ENCODE assay signal across 9 cellular contexts in genomic region chr16:71896688-71897368, GRCh38. TPM values are rescaled to one million over a fixed set of nuclear protein-coding genes. Genes with fewer than 3 reads are reported as not detected.
DNase-seq lines count a peak whose midpoint lies in the region; ATAC-seq, FAIRE-seq and TF ChIP-seq lines count a peak whose summit lies in the region.
"Had no signal": no experiment of that assay in that cellular context is flagged by ENCODE, and none has a peak within 500 bp of the region (broad histone marks: within the 10 kb centered on the region; RNA-seq: fewer than 3 reads in every experiment).

No MANE protein-coding gene starts in this region.

- H3K36me3 ChIP-seq in HUES48 (ENCODE audit: control insufficient read depth, insufficient read depth, low read length) (peaks cover 6% of the 10 kb centered on the region), bronchial epithelial cell (ENCODE audit: control insufficient read depth, insufficient read depth, low read length) (no peaks in the 10 kb centered on the region), muscle layer of colon (ENCODE audit: insufficient read depth, low read length) (no peaks in the 10 kb centered on the region)

- no peak for TF ChIP-seq CTCF in A549 (IDR thresholded peaks at IDR 0.05)
- no peak for TF ChIP-seq CTCF in bronchial epithelial cell (IDR thresholded peaks at IDR 0.05; ENCODE audit: insufficient read depth, low read length, severe bottlenecking)

- H3K4me2 ChIP-seq in A549: peak overlapping the region; percentile 98

- H3K4me3 ChIP-seq in A549: peak overlapping the region; percentile 78
- peak overlapping the region; percentile 96 for H3K4me3 ChIP-seq in HUES48 (ENCODE audit: low read depth, low read length)
- H3K4me3 ChIP-seq in bronchial epithelial cell (ENCODE audit: low read depth, low read length): peak overlapping the region; percentile 98
- peak overlapping the region; percentile 57 to 63 for H3K4me3 ChIP-seq in muscle layer of colon (ENCODE audit: low read depth in 1 of 2, low read length in 2 of 2)

- POLR2A ChIA-PET in A549 (lab: Yijun Ruan, JAX): no interaction called here

- no peak for TF ChIP-seq RAD21 in A549 (conservative IDR thresholded peaks at IDR 0.05 in 1 of 2, IDR thresholded peaks at IDR 0.05 in 1 of 2)

- H3K27me3 ChIP-seq in HUES48 (ENCODE audit: control insufficient read depth, insufficient read depth, low read length) (no peaks in the 10 kb centered on the region), bronchial epithelial cell (ENCODE audit: control insufficient read depth, insufficient read depth, low read length) (no peaks in the 10 kb centered on the region), muscle layer of colon (ENCODE audit: control insufficient read depth in 1 of 2, insufficient read depth in 2 of 2, low read length in 2 of 2) (no peaks in the 10 kb centered on the region)

- 67% methylated on average over 15 of the region's 15 CpGs for WGBS in A549 (ENCODE audit: missing lambda C conversion rate)

- peaks cover 26% of the 10 kb centered on the region; the same call in 2 of the 3 replicates for H3K4me1 ChIP-seq in A549
- 0 out of 2 replicates have a peak, but pooled peaks cover 3% of the 10 kb centered on the region for H3K4me1 ChIP-seq in HUES48 (ENCODE audit: control insufficient read depth, insufficient read depth, low read length)
- peaks cover 29% of the 10 kb centered on the region for H3K4me1 ChIP-seq in muscle layer of colon (ENCODE audit: insufficient read depth, low read length)

- CTCF ChIA-PET in A549 (lab: Yijun Ruan, JAX): interaction anchor here (0.6 to 9.5 kb wide), 2 partner anchors 13 to 86 kb away, joined by 6 to 71 read pairs; partner anchors contain the start of gene ZNF821

- H3K9me3 ChIP-seq in A549: no peaks in the 10 kb centered on the region
- no peaks in the 10 kb centered on the region for H3K9me3 ChIP-seq in HUES48 (ENCODE audit: control insufficient read depth, insufficient read depth, low read length)
- no peaks in the 10 kb centered on the region for H3K9me3 ChIP-seq in muscle layer of colon (ENCODE audit: low read length)

- no peak for TF ChIP-seq POLR2A in A549 (IDR thresholded peaks at IDR 0.05; ENCODE audit: low read length)

- no peak for FAIRE-seq in A549 (lab: Jason Lieb, UNC)
- FAIRE-seq in bronchial epithelial cell (lab: Jason Lieb, UNC): no peak
- no peak for FAIRE-seq in RCC 7860 (lab: Jason Lieb, UNC)

- H3K9ac ChIP-seq in HUES48 (ENCODE audit: low read depth, low read length) (peak overlapping the region; percentile 93; the same call in 1 of the 2 replicates), muscle layer of colon (ENCODE audit: low read length) (peak overlapping the region; percentile 98)

- H3K27ac ChIP-seq in A549 (peak overlapping the region; percentile 92 to 96; a peak in 5 of 6 replicates), HUES48 (ENCODE audit: low read depth, low read length) (no peak overlapping the region), muscle layer of colon (ENCODE audit: low read depth, low read length) (peak overlapping the region; percentile 97)

- no peak for TF ChIP-seq EP300 in A549 (IDR thresholded peaks at IDR 0.05)

- no peak for DNase-seq in A549 (ENCODE audit: low read depth in 1 of 2, low spot score in 1 of 2)
- no peak for DNase-seq in bronchial epithelial cell (ENCODE audit: low read depth)
- no peak for DNase-seq in RCC 7860 (ENCODE audit: low spot score)
- no peak for DNase-seq in activated CD8-positive, alpha-beta memory T cell treated with anti-CD3 and anti-CD28 coated beads, Interleukin-2, amount 50 U/mL, for 4 hours
- DNase-seq: effector CD4-positive, alpha-beta T cell had no signal

- ATAC-seq in A549 (no peak), HG02981 (IDR thresholded peaks at IDR 0.05; ENCODE audit: unreplicated experiment) (no peak), HG03354 (IDR thresholded peaks at IDR 0.05; ENCODE audit: poor library complexity, severe bottlenecking, unreplicated experiment) (no peak)

TF ChIP-seq in A549, 52 proteins besides CTCF, POLR2A, EP300 and RAD21:
- TF ChIP-seq HOXA7 (CRISPR knock-in tag; IDR thresholded peaks at IDR 0.05) (no peak), HDAC2 (IDR thresholded peaks at IDR 0.05) (no peak), PBX3 (IDR thresholded peaks at IDR 0.05) (no peak), RFX5 (IDR thresholded peaks at IDR 0.05) (no peak)

RNA-seq across cellular contexts. Expression of gene IST1, which starts 1.5 kb away (rescaled TPM):
- 290 and 297 TPM in 2 replicates for polyA plus RNA-seq in A549 (2011; rRNA removed)
- polyA plus RNA-seq in A549 (2012; cell fraction: cytosol; rRNA removed): 112 and 121 TPM in 2 replicates
- 118 and 185 TPM in 2 replicates for polyA plus RNA-seq in A549 (2012; cell fraction: nucleus; rRNA removed)
- polyA plus RNA-seq in A549 (2017; fragmentation: RNase III; extraction: RNeasy Plus Mini Kit Qiagen cat#74134 plus additional on column Dnase treatment): 178 to 184 TPM (median 183 TPM) in 3 replicates
- polyA minus RNA-seq in A549 (2011; rRNA and poly(A)+ RNA removed): 182 and 221 TPM in 2 replicates
- total RNA-seq in bronchial epithelial cell: 147 and 157 TPM in 2 replicates

RNA-seq across cellular contexts. Expression of gene ZNF821, which starts 12.8 kb away (rescaled TPM):
- polyA plus RNA-seq in A549 (2011; rRNA removed) (3.6 and 4.5 TPM in 2 replicates), A549 (2017; fragmentation: RNase III; extraction: RNeasy Plus Mini Kit Qiagen cat#74134 plus additional on column Dnase treatment) (2.7 to 3.8 TPM (median 3.4 TPM) in 3 replicates)
- 4.0 and 4.3 TPM in 2 replicates for polyA plus RNA-seq in A549 (2012; cell fraction: cytosol; rRNA removed)
- polyA plus RNA-seq in A549 (2012; cell fraction: nucleus; rRNA removed): 5.2 and 6.0 TPM in 2 replicates
- polyA minus RNA-seq in A549 (2011; rRNA and poly(A)+ RNA removed): 3.5 and 5.4 TPM in 2 replicates
- 8.2 and 9.5 TPM in 2 replicates for total RNA-seq in bronchial epithelial cell

RNA-seq across cellular contexts. Expression of gene ATXN1L, which starts 51.1 kb away (rescaled TPM):
- polyA plus RNA-seq in A549 (2011; rRNA removed) (16.9 and 18.2 TPM in 2 replicates), A549 (2017; fragmentation: RNase III; extraction: RNeasy Plus Mini Kit Qiagen cat#74134 plus additional on column Dnase treatment) (16.2 to 17.7 TPM (median 17.4 TPM) in 3 replicates)
- 7.9 and 10.5 TPM in 2 replicates for polyA plus RNA-seq in A549 (2012; cell fraction: cytosol; rRNA removed)
- 11.3 and 13.5 TPM in 2 replicates for polyA plus RNA-seq in A549 (2012; cell fraction: nucleus; rRNA removed)
- polyA minus RNA-seq in A549 (2011; rRNA and poly(A)+ RNA removed): 20.2 and 20.8 TPM in 2 replicates
- total RNA-seq in bronchial epithelial cell: 9.2 and 12.9 TPM in 2 replicates
